ENCODE assay signal across 27 cellular contexts in genomic region chr13:79056706-79057105, GRCh38.
DNase-seq lines count a peak whose midpoint lies in the region; TF ChIP-seq lines count a peak whose summit lies in the region.
"Had no signal": no experiment of that assay in that cellular context is flagged by ENCODE, and none has a peak within 500 bp of the region (broad histone marks: within the 10 kb centered on the region; RNA-seq: fewer than 3 reads in every experiment).

No MANE protein-coding gene starts in this region.

- no peak overlapping the region for H3K27ac ChIP-seq in 22Rv1
- H3K27ac ChIP-seq: breast epithelium, epithelial cell of prostate, HL-60, left ventricle myocardium inferior, skin epidermis had no signal

- TF ChIP-seq CTCF in 22Rv1 (IDR thresholded peaks at IDR 0.05) = peak; percentile 55
- peak; percentile 38 for TF ChIP-seq CTCF in GM12865 (IDR thresholded peaks at IDR 0.05; ENCODE audit: insufficient read depth, low read depth, low read length, missing control alignments)
- peak; percentile 25 for TF ChIP-seq CTCF in epithelial cell of proximal tubule (conservative IDR thresholded peaks at IDR 0.05; ENCODE audit: low read depth, low read length)

- H3K4me3 ChIP-seq in GM12865 (ENCODE audit: low read depth, low read length) = no peak overlapping the region
- H3K4me3 ChIP-seq in epithelial cell of proximal tubule (ENCODE audit: low read depth, low read length) = no peak overlapping the region
- H3K4me3 ChIP-seq: breast epithelium, left ventricle myocardium inferior, skin epidermis had no signal

- peak; percentile 24 for DNase-seq in GM12865 (ENCODE audit: low read depth)
- DNase-seq in OCI-M1 (lab: John Stamatoyannopoulos, UW) = peak; percentile 32
- no peak for DNase-seq in epithelial cell of proximal tubule (ENCODE audit: low read depth)
- DNase-seq in ureter (ENCODE audit: low spot score) = no peak
- no peak for DNase-seq in NCI-H1092 (lab: John Stamatoyannopoulos, UW)
- DNase-seq in stimulated activated CD4-positive, alpha-beta T cell treated with anti-CD3 and anti-CD28 coated beads, Interleukin-15, amount 100 ng/mL, for 24 hours = no peak
- DNase-seq in NCI-H524 treated with DMSO at 0.1 percent for 48 hours (lab: John Stamatoyannopoulos, UW) = no peak
- DNase-seq: ACHN; activated CD4-positive, alpha-beta memory T cell treated with anti-CD3 and anti-CD28 coated beads, Interleukin-2, amount 10 ng/mL, durations not matched to agents 7 days and 5 days; DMS53; effector CD4-positive, alpha-beta T cell; GDM1; HFFc6; islet precursor cell; left ventricle myocardium inferior; naive B cell; NCI-H1048; NCI-H187 treated with DMSO at 0.1 percent for 48 hours; NCI-H69; occipital lobe; Right ventricle myocardium superior; stimulated activated naive CD8-positive, alpha-beta T cell treated with anti-CD3 and anti-CD28 coated beads, Interleukin-15, amount 100 ng/mL, for 72 hours had no signal

Comparison
In these comparisons a context has a peak if more than half of its experiments do, and no peak if none do; other contexts are left out.
1. DNase-seq: peak in GM12865 (single experiment) and OCI-M1 (single experiment); none in epithelial cell of proximal tubule (single experiment), ureter (single experiment), NCI-H1092 (single experiment), stimulated activated CD4-positive, alpha-beta T cell treated with anti-CD3 and anti-CD28 coated beads, Interleukin-15, amount 100 ng/mL, for 24 hours (single experiment) and NCI-H524 treated with DMSO at 0.1 percent for 48 hours (single experiment).
2. Peak in every context shown above with its lines, with median percentiles within 50 percentile points of each other: CTCF ChIP-seq.